ENCODE assay signal across 10 cellular contexts in genomic region chr2:205696541-205697441, GRCh38. TPM values are rescaled to one million over a fixed set of nuclear protein-coding genes. Genes with fewer than 3 reads are reported as not detected.
DNase-seq lines count a peak whose midpoint lies in the region; ATAC-seq, FAIRE-seq and TF ChIP-seq lines count a peak whose summit lies in the region.
"Had no signal": no experiment of that assay in that cellular context is flagged by ENCODE, and none has a peak within 500 bp of the region (broad histone marks: within the 10 kb centered on the region; RNA-seq: fewer than 3 reads in every experiment).

No MANE protein-coding gene starts in this region.

- H3K4me1 ChIP-seq in left ventricle myocardium inferior (peaks cover 10% of the 10 kb centered on the region), mucosa of descending colon (ENCODE audit: low read depth) (no peaks in the 10 kb centered on the region), Karpas-422 (ENCODE audit: low read length) (peaks cover 21% of the 10 kb centered on the region)

- H3K9me2 ChIP-seq in Karpas-422 (replicated peaks; ENCODE audit: insufficient read depth, low read length), result no peaks in the 10 kb centered on the region

- no peak overlapping the region for H3K9ac ChIP-seq in Karpas-422 (ENCODE audit: low read length)

- H3K4me3 ChIP-seq in left ventricle myocardium inferior (no peak overlapping the region), epithelial cell of proximal tubule (ENCODE audit: low read depth, low read length) (no peak overlapping the region), mucosa of descending colon (no peak overlapping the region), Karpas-422 (ENCODE audit: low read length) (no peak overlapping the region)

- intact Hi-C loops in left ventricle myocardium inferior (cut with micrococcal nuclease), result no loop called here
- intact Hi-C loops in Right ventricle myocardium inferior (cut with DNase I), result no loop called here
- intact Hi-C loops in mucosa of descending colon (cut with DNase I, micrococcal nuclease), result no loop called here

- ATAC-seq in Right ventricle myocardium inferior (no peak), mucosa of descending colon (peak; percentile 16)

- H3K36me3 ChIP-seq in left ventricle myocardium inferior, result no peaks in the 10 kb centered on the region
- H3K36me3 ChIP-seq in mucosa of descending colon (ENCODE audit: low read depth), result no peaks in the 10 kb centered on the region
- H3K36me3 ChIP-seq in Karpas-422 (ENCODE audit: insufficient read depth, low read length), result no peaks in the 10 kb centered on the region

- H3K79me2 ChIP-seq in Karpas-422 (ENCODE audit: low read length), result no peaks in the 10 kb centered on the region

- TF ChIP-seq CTCF in left ventricle myocardium inferior (IDR thresholded peaks at IDR 0.05; ENCODE audit: borderline replicate concordance), result peak; percentile 36
- peak; percentile 52 for TF ChIP-seq CTCF in epithelial cell of proximal tubule (conservative IDR thresholded peaks at IDR 0.05; ENCODE audit: low read depth, low read length)
- no peak for TF ChIP-seq CTCF in mucosa of descending colon (IDR thresholded peaks at IDR 0.05)
- TF ChIP-seq CTCF in D721Med (IDR thresholded peaks at IDR 0.05; ENCODE audit: insufficient read depth, missing control alignments), result no peak

- H3K9me3 ChIP-seq in left ventricle myocardium inferior (replicated peaks) (no peaks in the 10 kb centered on the region), mucosa of descending colon (no peaks in the 10 kb centered on the region), Karpas-422 (ENCODE audit: low read length) (no peaks in the 10 kb centered on the region)

- no peak overlapping the region for H3K27ac ChIP-seq in left ventricle myocardium inferior (replicated peaks)
- H3K27ac ChIP-seq in Karpas-422 (ENCODE audit: low read length), result no peak overlapping the region

- DNase-seq in left ventricle myocardium inferior, result no peak
- no peak for DNase-seq in Right ventricle myocardium inferior (ENCODE audit: missing footprints)
- no peak for DNase-seq in epithelial cell of proximal tubule (ENCODE audit: low read depth)
- DNase-seq in mucosa of descending colon, result no peak
- no peak for DNase-seq in Karpas-422
- DNase-seq in A172 (ENCODE audit: low spot score), result no peak
- DNase-seq in D721Med (ENCODE audit: insufficient read length, low spot score), result no peak
- no peak for DNase-seq in NCI-H2171 (lab: John Stamatoyannopoulos, UW)
- DNase-seq: mammary epithelial cell, SHP77 treated with DMSO at 0.1 percent for 48 hours had no signal

- H3K4me2 ChIP-seq in Karpas-422 (ENCODE audit: low read depth, low read length, poor library complexity, severe bottlenecking), result no peak overlapping the region

- no peak overlapping the region for H2AFZ ChIP-seq in Karpas-422 (ENCODE audit: low read length)

- H3K27me3 ChIP-seq in left ventricle myocardium inferior (ENCODE audit: low read depth) (no peaks in the 10 kb centered on the region), Karpas-422 (ENCODE audit: low read length) (no peaks in the 10 kb centered on the region)

- FAIRE-seq in D721Med (lab: Jason Lieb, UNC), result no peak

- no peaks in the 10 kb centered on the region for H4K20me1 ChIP-seq in Karpas-422 (ENCODE audit: insufficient read depth, low read depth, low read length)

RNA-seq across cellular contexts. Expression of gene NRP2, which starts 14.5 kb away (rescaled TPM):
- total RNA-seq in left ventricle myocardium inferior (7.6 TPM), Right ventricle myocardium inferior (7.6 TPM), epithelial cell of proximal tubule (30.4 and 36.5 TPM in 2 replicates), mucosa of descending colon (100 to 1,000 TPM in 1 of 3 donors, 10 to 100 TPM in 2; 12.3 to 300 (median 19.2) TPM)
- total RNA-seq in Karpas-422 (2014; rRNA removed; shearing (Covaris generic); ENCODE audit: low replicate concordance), result 4.4 and 7.2 TPM in 2 replicates
- total RNA-seq in A172 (2014; rRNA removed; shearing (Covaris generic)), result 5.4 and 10.2 TPM in 2 replicates

Comparison
In these comparisons a context has a peak if more than half of its experiments do, and no peak if none do; other contexts are left out.
1. CTCF ChIP-seq: peak in left ventricle myocardium inferior (single experiment) and epithelial cell of proximal tubule (single experiment); none in mucosa of descending colon (single experiment) and D721Med (single experiment).